ENCODE assay signal across 8 cellular contexts in the genomic region with DNA sequence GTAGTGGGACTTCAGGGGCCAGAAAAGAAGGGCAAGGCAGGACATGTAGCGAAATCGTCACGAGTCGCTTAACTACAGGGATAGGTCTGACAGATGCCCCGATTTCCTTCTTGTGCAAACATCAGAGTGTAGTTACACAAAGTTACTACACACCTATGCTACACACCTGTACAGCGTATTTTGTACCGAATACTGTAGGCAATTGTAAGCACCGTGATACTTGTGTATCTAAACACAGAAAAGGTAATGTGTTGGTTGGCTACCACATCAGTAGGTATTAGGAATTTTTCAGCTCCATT. TPM values are rescaled to one million over a fixed set of nuclear protein-coding genes. Genes with fewer than 3 reads are reported as not detected.
A peak's percentile ranks its signal among the peaks of the same experiment; 100 is the strongest.
DNase-seq lines count a peak whose midpoint lies in the region; ATAC-seq, FAIRE-seq and TF ChIP-seq lines count a peak whose summit lies in the region.

No MANE protein-coding gene starts in this region.

- H3K9me1 ChIP-seq in keratinocyte (ENCODE audit: control insufficient read depth, extremely low read depth, insufficient read depth, low read length) = no peaks in the 10 kb centered on the region

- FAIRE-seq in keratinocyte (lab: Jason Lieb, UNC) (no peak), RCC 7860 (lab: Jason Lieb, UNC) (no peak)

- H3K27me3 ChIP-seq in keratinocyte (ENCODE audit: control insufficient read depth, extremely low read depth, insufficient read depth, low read length) = no peaks in the 10 kb centered on the region

- peaks cover 26 to 33% of the 10 kb centered on the region in 2 donors for H3K36me3 Mint-ChIP-seq in activated naive CD4-positive, alpha-beta T cell treated with anti-CD3 and anti-CD28 coated beads, Interleukin-2, amount 50 U/mL, for 72 hours

- peak overlapping the region; percentile 91 for H3K9ac ChIP-seq in keratinocyte (ENCODE audit: control insufficient read depth, extremely low read depth, insufficient read depth, low read length)

- H4K20me1 ChIP-seq in keratinocyte (ENCODE audit: control insufficient read depth, extremely low read depth, insufficient read depth, low read length) = no peaks in the 10 kb centered on the region

- peak overlapping the region; percentile 97 for H2AFZ ChIP-seq in keratinocyte (ENCODE audit: control insufficient read depth, low read length)

- H3K9me3 ChIP-seq in keratinocyte (ENCODE audit: control insufficient read depth, low read depth, low read length) = no peaks in the 10 kb centered on the region

- peak in 1 of 2 donors; percentile 36 for ATAC-seq in activated naive CD4-positive, alpha-beta T cell treated with anti-CD3 and anti-CD28 coated beads, Interleukin-2, amount 50 U/mL, for 72 hours

- dilution Hi-C loops in keratinocyte (cut with MboI; ENCODE audit: extremely low pct_ligation_motif_present, low sequenced_read_pairs) = no loop called here

- H3K79me2 ChIP-seq in keratinocyte (ENCODE audit: control insufficient read depth, insufficient read depth, low read length) = peaks cover 14% of the 10 kb centered on the region

- H3K36me3 ChIP-seq in keratinocyte (ENCODE audit: control insufficient read depth in 2 of 2, extremely low read depth in 1 of 2, insufficient read depth in 2 of 2, low read length in 2 of 2) = peaks cover 0 to 2% of the 10 kb centered on the region in 2 experiments

- peak overlapping the region; percentile 51 to 98 for H3K27ac Mint-ChIP-seq in activated naive CD4-positive, alpha-beta T cell treated with anti-CD3 and anti-CD28 coated beads, Interleukin-2, amount 50 U/mL, for 72 hours

- peak overlapping the region; percentile 80 for H3K27ac ChIP-seq in keratinocyte (ENCODE audit: control insufficient read depth, insufficient read depth, low read length)

- H3K4me2 ChIP-seq in keratinocyte (ENCODE audit: control insufficient read depth, extremely low read depth, insufficient read depth, low read depth, low read length) = peak overlapping the region; percentile 85

- H3K9me3 Mint-ChIP-seq in activated naive CD4-positive, alpha-beta T cell treated with anti-CD3 and anti-CD28 coated beads, Interleukin-2, amount 50 U/mL, for 72 hours = peaks cover 8 to 10% of the 10 kb centered on the region in 2 donors

- peak overlapping the region; percentile 56 to 78 (median 64) for H3K4me3 ChIP-seq in keratinocyte (ENCODE audit: control insufficient read depth in 2 of 3, extremely low read depth in 1 of 3, insufficient read depth in 2 of 3, low read depth in 1 of 3, low read length in 3 of 3)

- DNase-seq in SHP77 treated with DMSO at 0.1 percent for 48 hours (lab: John Stamatoyannopoulos, UW) = peak; percentile 26
- DNase-seq in SHP77 (lab: John Stamatoyannopoulos, UW) = no peak
- DNase-seq in activated naive CD4-positive, alpha-beta T cell treated with anti-CD3 and anti-CD28 coated beads, Interleukin-2, amount 50 U/mL, for 72 hours (ENCODE audit: low spot score in 2 of 2) = no peak
- DNase-seq in keratinocyte (ENCODE audit: low read depth, low spot score) = no peak
- peak; percentile 66 for DNase-seq in superior temporal gyrus (ENCODE audit: extremely low spot score)
- DNase-seq in activated gamma-delta T cell treated with Interleukin-2 at 50 U/mL for 16 hours = no peak
- DNase-seq in ureter (ENCODE audit: low spot score) = no peak
- no peak for DNase-seq in RCC 7860 (ENCODE audit: low spot score)

- TF ChIP-seq CTCF in keratinocyte (optimal IDR thresholded peaks at IDR 0.05 in 1 of 3, IDR thresholded peaks at IDR 0.05 in 1 of 3, conservative IDR thresholded peaks at IDR 0.05 in 1 of 3; ENCODE audit: extremely low read depth in 1 of 3, insufficient read depth in 2 of 3, low read length in 3 of 3) = no peak

- peaks cover 10% of the 10 kb centered on the region for H3K4me1 ChIP-seq in keratinocyte (ENCODE audit: control insufficient read depth, extremely low read depth, insufficient read depth, low read length)

RNA-seq across cellular contexts. Expression of a gene that starts 0.5 kb away (rescaled TPM):
- 10 to 100 TPM; 23.4 to 40.9 TPM for total RNA-seq in activated naive CD4-positive, alpha-beta T cell treated with anti-CD3 and anti-CD28 coated beads, Interleukin-2, amount 50 U/mL, for 72 hours
- polyA plus RNA-seq in keratinocyte = 23.6 to 35.5 TPM (median 33.8 TPM) in 3 replicates
- polyA plus RNA-seq in keratinocyte (2011; ENCODE audit: low read depth) = 1.8 TPM
- polyA plus RNA-seq in keratinocyte (2011; cell fraction: cytosol; rRNA removed) = 26.0 and 28.6 TPM in 2 replicates
- polyA plus RNA-seq in keratinocyte (2011; cell fraction: nucleus; rRNA removed) = 13.6 and 14.6 TPM in 2 replicates
- 18.4 and 31.2 TPM in 2 replicates for polyA plus RNA-seq in keratinocyte (2012; ENCODE audit: low replicate concordance)
- 1.0 to 12.1 TPM (median 6.8 TPM) in 3 replicates for polyA minus RNA-seq in keratinocyte
- 26.1 TPM for polyA minus RNA-seq in keratinocyte (2011; cell fraction: cytosol; rRNA and poly(A)+ RNA removed)
- 4.3 and 8.8 TPM in 2 replicates for polyA minus RNA-seq in keratinocyte (2011; cell fraction: nucleus; rRNA and poly(A)+ RNA removed)
- 24.9 TPM for total RNA-seq in ureter

Comparison
In these comparisons a context has a peak if more than half of its experiments do, and no peak if none do; other contexts are left out.
1. DNase-seq: peak in SHP77 treated with DMSO at 0.1 percent for 48 hours (single experiment) and superior temporal gyrus (single experiment); none in SHP77 (0 of 2), activated naive CD4-positive, alpha-beta T cell treated with anti-CD3 and anti-CD28 coated beads, Interleukin-2, amount 50 U/mL, for 72 hours (0 of 2), keratinocyte (single experiment), activated gamma-delta T cell treated with Interleukin-2 at 50 U/mL for 16 hours (single experiment), ureter (single experiment) and RCC 7860 (single experiment).